9 cellular contexts compared by ENCODE assay signal in genomic region chr3:52685705-52686691, GRCh38. TPM values are rescaled to one million over a fixed set of nuclear protein-coding genes. Genes with fewer than 3 reads are reported as not detected.
A peak's percentile ranks its signal among the peaks of the same experiment; 100 is the strongest.
DNase-seq lines count a peak whose midpoint lies in the region; ATAC-seq, FAIRE-seq and TF ChIP-seq lines count a peak whose summit lies in the region.
"Had no signal": no experiment of that assay in that cellular context is flagged by ENCODE, and none has a peak within 500 bp of the region (broad histone marks: within the 10 kb centered on the region; RNA-seq: fewer than 3 reads in every experiment).

Gene GNL3, plus strand, starts transcription at chr3:52686032. Its CDS starts 61 bp downstream, at chr3:52686093.
Gene PBRM1, minus strand, starts transcription at chr3:52685913.

- no peaks in the 10 kb centered on the region for H3K9me3 ChIP-seq in keratinocyte (ENCODE audit: control insufficient read depth, low read depth, low read length)

- H3K9ac ChIP-seq in keratinocyte (ENCODE audit: control insufficient read depth, extremely low read depth, insufficient read depth, low read length) = peak within 1 kb of the TSS; percentile 94

- no peak for TF ChIP-seq CTCF in AG10803 (conservative IDR thresholded peaks at IDR 0.05; ENCODE audit: low read length)
- no peak for TF ChIP-seq CTCF in keratinocyte (optimal IDR thresholded peaks at IDR 0.05 in 1 of 3, IDR thresholded peaks at IDR 0.05 in 1 of 3, conservative IDR thresholded peaks at IDR 0.05 in 1 of 3; ENCODE audit: extremely low read depth in 1 of 3, insufficient read depth in 2 of 3, low read length in 3 of 3)

- H3K9me1 ChIP-seq in keratinocyte (ENCODE audit: control insufficient read depth, extremely low read depth, insufficient read depth, low read length) = no peaks in the 10 kb centered on the region

- H3K4me3 ChIP-seq in AG10803 (ENCODE audit: low read length) (peak within 1 kb of the TSS; percentile 99), keratinocyte (ENCODE audit: control insufficient read depth in 2 of 3, extremely low read depth in 1 of 3, insufficient read depth in 2 of 3, low read depth in 1 of 3, low read length in 3 of 3) (peak within 1 kb of the TSS; percentile 77 to 87 (median 82))

- H3K27ac ChIP-seq in keratinocyte (ENCODE audit: control insufficient read depth, insufficient read depth, low read length) = peak within 1 kb of the TSS; percentile 89

- peaks cover 27% of the 10 kb centered on the region for H3K4me1 ChIP-seq in keratinocyte (ENCODE audit: control insufficient read depth, extremely low read depth, insufficient read depth, low read length)

- no peaks in the 10 kb centered on the region for H3K27me3 ChIP-seq in keratinocyte (ENCODE audit: control insufficient read depth, extremely low read depth, insufficient read depth, low read length)

- H2AFZ ChIP-seq in keratinocyte (ENCODE audit: control insufficient read depth, low read length) = peak within 1 kb of the TSS; percentile 70

- no peak for FAIRE-seq in keratinocyte (lab: Jason Lieb, UNC)
- FAIRE-seq: endometrium had no signal

- peak; percentile 70 for ATAC-seq in GM19023 (IDR thresholded peaks at IDR 0.05; ENCODE audit: unreplicated experiment)
- ATAC-seq in HG03196 (IDR thresholded peaks at IDR 0.05; ENCODE audit: unreplicated experiment) = peak; percentile 77

- dilution Hi-C loops in keratinocyte (cut with MboI; ENCODE audit: extremely low pct_ligation_motif_present, low sequenced_read_pairs) = no loop called here

- peaks cover 79% of the 10 kb centered on the region for H3K79me2 ChIP-seq in keratinocyte (ENCODE audit: control insufficient read depth, insufficient read depth, low read length)

- DNase-seq in AG10803 (ENCODE audit: low read depth) = peak; percentile 96
- DNase-seq in NCI-H510A (lab: John Stamatoyannopoulos, UW) = peak; percentile 86
- DNase-seq in activated CD4-positive, alpha-beta T cell treated with anti-CD3 and anti-CD28 coated beads for 1 hour = peak; percentile 88
- DNase-seq in cerebellar nuclear complex (lab: John Stamatoyannopoulos, UW) = peak; percentile 40 to 71
- DNase-seq in keratinocyte (ENCODE audit: low read depth, low spot score) = peak; percentile 77
- peak; percentile 82 to 92 (median 89) for DNase-seq in stimulated activated CD4-positive, alpha-beta T cell treated with anti-CD3 and anti-CD28 coated beads, Interleukin-12 subunit alpha, Interleukin-12 subunit beta, amount 100 ng/mL, for 48 hours (ENCODE audit: low read depth in 2 of 3, low spot score in 1 of 3)

- H3K4me2 ChIP-seq in keratinocyte (ENCODE audit: control insufficient read depth, extremely low read depth, insufficient read depth, low read depth, low read length) = peak within 1 kb of the TSS; percentile 93

- H4K20me1 ChIP-seq in keratinocyte (ENCODE audit: control insufficient read depth, extremely low read depth, insufficient read depth, low read length) = no peaks in the 10 kb centered on the region

- H3K36me3 ChIP-seq in keratinocyte (ENCODE audit: control insufficient read depth in 2 of 2, extremely low read depth in 1 of 2, insufficient read depth in 2 of 2, low read length in 2 of 2) = peaks cover 26 to 40% of the 10 kb centered on the region in 2 experiments

RNA-seq across cellular contexts. Expression of gene GNL3, which starts in this region (rescaled TPM):
- polyA plus RNA-seq in keratinocyte = 65.7 to 128 TPM (median 77.4 TPM) in 3 replicates
- 938 TPM for polyA plus RNA-seq in keratinocyte (2011; ENCODE audit: low read depth)
- polyA plus RNA-seq in keratinocyte (2011; cell fraction: cytosol; rRNA removed) = 51.0 and 81.5 TPM in 2 replicates
- polyA plus RNA-seq in keratinocyte (2011; cell fraction: nucleus; rRNA removed) = 126 and 174 TPM in 2 replicates
- 92.9 and 94.3 TPM in 2 replicates for polyA plus RNA-seq in keratinocyte (2012; ENCODE audit: low replicate concordance)
- 12.8 to 47.4 TPM (median 22.8 TPM) in 3 replicates for polyA minus RNA-seq in keratinocyte
- 14.8 TPM for polyA minus RNA-seq in keratinocyte (2011; cell fraction: cytosol; rRNA and poly(A)+ RNA removed)
- 35.8 and 62.9 TPM in 2 replicates for polyA minus RNA-seq in keratinocyte (2011; cell fraction: nucleus; rRNA and poly(A)+ RNA removed)

RNA-seq across cellular contexts. Expression of gene PBRM1, which starts in this region (rescaled TPM):
- polyA plus RNA-seq in keratinocyte = 20.3 to 26.0 TPM (median 25.7 TPM) in 3 replicates
- 18.5 TPM for polyA plus RNA-seq in keratinocyte (2011; ENCODE audit: low read depth)
- 11.8 and 23.8 TPM in 2 replicates for polyA plus RNA-seq in keratinocyte (2011; cell fraction: cytosol; rRNA removed)
- 28.7 and 36.5 TPM in 2 replicates for polyA plus RNA-seq in keratinocyte (2011; cell fraction: nucleus; rRNA removed)
- polyA plus RNA-seq in keratinocyte (2012; ENCODE audit: low replicate concordance) = 13.3 and 25.6 TPM in 2 replicates
- 30.7 to 90.9 TPM (median 46.0 TPM) in 3 replicates for polyA minus RNA-seq in keratinocyte
- 30.7 TPM for polyA minus RNA-seq in keratinocyte (2011; cell fraction: cytosol; rRNA and poly(A)+ RNA removed)
- polyA minus RNA-seq in keratinocyte (2011; cell fraction: nucleus; rRNA and poly(A)+ RNA removed) = 47.6 and 109 TPM in 2 replicates

Comparison
In these comparisons a context has a peak if more than half of its experiments do, and no peak if none do; other contexts are left out.
1. Peak in every context shown above with its lines: DNase-seq, ATAC-seq, H3K4me3 ChIP-seq and H3K27ac ChIP-seq.